10 cellular contexts compared by ENCODE assay signal in the genomic region with DNA sequence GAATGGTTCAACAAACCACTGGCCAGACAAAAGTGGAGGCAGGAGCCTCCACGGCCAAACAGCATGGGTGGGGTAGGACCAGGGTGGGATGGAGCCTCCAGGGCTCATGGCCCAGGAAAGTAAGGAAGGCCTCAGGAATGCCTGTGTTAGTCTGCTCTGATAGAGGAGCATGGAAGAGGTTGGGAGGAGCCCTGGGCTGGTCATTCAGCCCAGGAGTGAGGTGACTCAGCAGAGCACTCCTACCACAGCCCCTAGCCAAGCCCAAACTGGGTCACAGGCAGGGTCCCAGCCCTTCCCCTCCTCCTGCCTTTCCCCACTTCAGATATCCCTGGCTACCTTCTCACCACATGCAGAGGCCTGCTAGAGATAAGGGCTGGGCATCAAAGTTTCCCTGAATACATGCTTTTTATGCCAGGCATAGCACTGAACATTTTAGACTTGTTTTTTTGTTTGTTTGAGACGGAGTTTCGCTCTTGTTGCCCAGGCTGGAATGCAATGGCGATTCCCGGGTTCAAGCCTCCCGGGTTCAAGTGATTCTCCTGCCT. TPM values are rescaled to one million over a fixed set of nuclear protein-coding genes. Genes with fewer than 3 reads are reported as not detected.
DNase-seq lines count a peak whose midpoint lies in the region; ATAC-seq and TF ChIP-seq lines count a peak whose summit lies in the region.
"Had no signal": no experiment of that assay in that cellular context is flagged by ENCODE, and none has a peak within 500 bp of the region (broad histone marks: within the 10 kb centered on the region; RNA-seq: fewer than 3 reads in every experiment).

No MANE protein-coding gene starts in this region.

- no peak overlapping the region for H3K27ac Mint-ChIP-seq in activated naive CD4-positive, alpha-beta T cell treated with anti-CD3 and anti-CD28 coated beads for 36 hours

- H3K36me3 ChIP-seq in PC-9 (ENCODE audit: low read depth), result no peaks in the 10 kb centered on the region
- peaks cover 0 to under 1% (median 0%) of the 10 kb centered on the region in 4 donors for H3K36me3 ChIP-seq in esophagus muscularis mucosa
- H3K36me3 ChIP-seq in gastrocnemius medialis, result no peaks in the 10 kb centered on the region

- H3K9me3 ChIP-seq in PC-9 (ENCODE audit: insufficient read depth, low read depth) (no peaks in the 10 kb centered on the region), esophagus muscularis mucosa (no peaks in the 10 kb centered on the region), gastrocnemius medialis (no peaks in the 10 kb centered on the region)

- H2AFZ ChIP-seq in PC-9, result no peak overlapping the region
- H2AFZ ChIP-seq: parathyroid adenoma had no signal

- no peak for TF ChIP-seq EP300 in esophagus muscularis mucosa (IDR thresholded peaks at IDR 0.05)

- H3F3A ChIP-seq in PC-9 (ENCODE audit: insufficient read depth, low read depth), result peaks cover 46% of the 10 kb centered on the region

- no peaks in the 10 kb centered on the region for H3K9me3 Mint-ChIP-seq in activated naive CD4-positive, alpha-beta T cell treated with anti-CD3 and anti-CD28 coated beads for 36 hours

- POLR2A ChIA-PET in PC-9 (lab: Charles Lee; ENCODE audit: unreplicated experiment), result no interaction called here

- 90% methylated on average over 6 of the region's 6 CpGs for WGBS in esophagus muscularis mucosa

- ATAC-seq in gastrocnemius medialis (peak; percentile 25 to 27), HG03196 (IDR thresholded peaks at IDR 0.05; ENCODE audit: unreplicated experiment) (no peak), GM21367 (IDR thresholded peaks at IDR 0.05; ENCODE audit: unreplicated experiment) (no peak)

- DNase-seq in GM13977 (ENCODE audit: low spot score) (peak; percentile 19), PC-9 (peak; percentile 57 to 67), esophagus muscularis mucosa (ENCODE audit: extremely low spot score) (no peak), gastrocnemius medialis (peak; percentile 63 to 78), DMS 273 (lab: John Stamatoyannopoulos, UW; ENCODE audit: unreplicated experiment) (no peak)
- DNase-seq in activated naive CD4-positive, alpha-beta T cell treated with anti-CD3 and anti-CD28 coated beads for 36 hours, result no peak
- DNase-seq: activated CD4-positive, CD25-positive, alpha-beta regulatory T cell had no signal

- TF ChIP-seq POLR2A in esophagus muscularis mucosa (IDR thresholded peaks at IDR 0.05; ENCODE audit: low read depth) (no peak), gastrocnemius medialis (IDR thresholded peaks at IDR 0.05) (no peak)

- no peak overlapping the region for H3K4me3 ChIP-seq in PC-9
- H3K4me3 ChIP-seq in esophagus muscularis mucosa, result no peak overlapping the region
- H3K4me3 ChIP-seq in gastrocnemius medialis, result no peak overlapping the region

- H4K20me1 ChIP-seq in PC-9 (ENCODE audit: insufficient read depth), result no peaks in the 10 kb centered on the region

- no peaks in the 10 kb centered on the region for H3K9me2 ChIP-seq in PC-9 (ENCODE audit: insufficient read depth)

- no peaks in the 10 kb centered on the region for H3K27me3 ChIP-seq in PC-9 (ENCODE audit: insufficient read depth, low read depth)
- no peaks in the 10 kb centered on the region for H3K27me3 ChIP-seq in esophagus muscularis mucosa
- H3K27me3 ChIP-seq in gastrocnemius medialis, result no peaks in the 10 kb centered on the region

- H3K27ac ChIP-seq in PC-9 (peak overlapping the region; percentile 65), esophagus muscularis mucosa (replicated peaks in 1 of 4) (peak overlapping the region in 3 of 4 donors; percentile 42 to 63 (median 52)), gastrocnemius medialis (peak overlapping the region; percentile 90 to 98 (median 94))
- H3K27ac ChIP-seq: parathyroid adenoma had no signal

- peaks cover 20% of the 10 kb centered on the region for H3K27me3 Mint-ChIP-seq in activated naive CD4-positive, alpha-beta T cell treated with anti-CD3 and anti-CD28 coated beads for 36 hours (ENCODE audit: low read depth)

- no TSS peak for BruUV-seq in PC-9 (replicated peaks; lab: Mats Ljungman, UMichigan)

- no peak overlapping the region for H3K4me3 Mint-ChIP-seq in activated naive CD4-positive, alpha-beta T cell treated with anti-CD3 and anti-CD28 coated beads for 36 hours

- CTCF ChIA-PET in PC-9 (lab: Charles Lee), result no interaction called here
- CTCF ChIA-PET in activated naive CD4-positive, alpha-beta T cell treated with anti-CD3 and anti-CD28 coated beads for 36 hours (lab: Charles Lee), result interaction anchor here (1.2 to 5.1 kb wide), 3 partner anchors 9 to 56 kb away, joined by 3 to 46 read pairs (median 4); partner anchors contain the start of gene IPO9

- in situ Hi-C loops in GM13977 (cut with MboI; ENCODE audit: low pct_unique_long_range_greater_than_20kb, low sequenced_read_pairs, unreplicated experiment) (no loop called here), gastrocnemius medialis (cut with MboI; ENCODE audit: low sequenced_read_pairs in 4 of 4) (loop anchor here in 3 of 4 donors (25.0 kb wide), 1 partner anchor 252 kb away; the partner anchor contains the start of gene ARL8A (in 3 of the 3))

- intact Hi-C loops in PC-9 (cut with micrococcal nuclease; ENCODE audit: unreplicated experiment) (no loop called here), esophagus muscularis mucosa (cut with DNase I) (no loop called here), gastrocnemius medialis (cut with DNase I; ENCODE audit: low total_unique reads) (loop anchor here (5.0 to 10.0 kb wide), 4 partner anchors 58 to 1389 kb away; partner anchors contain the start of genes IPO9 and PHLDA3)
- intact Hi-C loops in activated naive CD4-positive, alpha-beta T cell treated with anti-CD3 and anti-CD28 coated beads for 36 hours (cut with micrococcal nuclease), result no loop called here

- peaks cover 3% of the 10 kb centered on the region for H3K4me1 Mint-ChIP-seq in activated naive CD4-positive, alpha-beta T cell treated with anti-CD3 and anti-CD28 coated beads for 36 hours (ENCODE audit: low read depth)

- TF ChIP-seq CTCF in GM13977 (IDR thresholded peaks at IDR 0.05; ENCODE audit: extremely low read depth, insufficient read depth, missing control alignments) (no peak), PC-9 (conservative IDR thresholded peaks at IDR 0.05) (no peak), esophagus muscularis mucosa (IDR thresholded peaks at IDR 0.05) (no peak), gastrocnemius medialis (IDR thresholded peaks at IDR 0.05 in 4 of 5, conservative IDR thresholded peaks at IDR 0.05 in 1 of 5) (no peak)

- H3K4me2 ChIP-seq in PC-9, result peak overlapping the region; percentile 53

- H3K79me2 ChIP-seq in PC-9 (ENCODE audit: low read depth), result no peaks in the 10 kb centered on the region
- H3K79me2 ChIP-seq: parathyroid adenoma had no signal

- peaks cover 65% of the 10 kb centered on the region for H3K4me1 ChIP-seq in PC-9 (replicated peaks; ENCODE audit: insufficient read depth)
- H3K4me1 ChIP-seq in esophagus muscularis mucosa, result peaks cover 50 to 68% (median 65%) of the 10 kb centered on the region in 4 donors
- H3K4me1 ChIP-seq in gastrocnemius medialis, result peaks cover 88 to 91% of the 10 kb centered on the region in 2 donors

- H3K36me3 Mint-ChIP-seq in activated naive CD4-positive, alpha-beta T cell treated with anti-CD3 and anti-CD28 coated beads for 36 hours (ENCODE audit: low read depth), result no peaks in the 10 kb centered on the region

RNA-seq across cellular contexts. Expression of gene SHISA4, which starts 3.1 kb away (rescaled TPM):
- 22.4 and 28.6 TPM in 2 replicates for total RNA-seq in PC-9 (2021)
- total RNA-seq in esophagus muscularis mucosa, result 10 to 100 TPM; 20.3 to 31.0 (median 28.5) TPM
- total RNA-seq in gastrocnemius medialis, result 100 to 1,000 TPM in 2 of 4 donors, 10 to 100 TPM in 2; 76.6 to 384 (median 229) TPM
- under 1 TPM in 1 of 2 experiments, not detected in 1; 0.33 TPM for total RNA-seq in activated naive CD4-positive, alpha-beta T cell treated with anti-CD3 and anti-CD28 coated beads for 36 hours

RNA-seq across cellular contexts. Expression of gene IPO9, which starts 56.6 kb away (rescaled TPM):
- total RNA-seq in PC-9 (2021), result 67.3 and 76.2 TPM in 2 replicates
- total RNA-seq in esophagus muscularis mucosa, result 10 to 100 TPM; 17.4 to 31.8 (median 23.1) TPM
- 10 to 100 TPM in 2 of 4 donors, 1 to 10 TPM in 2; 7.2 to 16.3 (median 10.3) TPM for total RNA-seq in gastrocnemius medialis
- total RNA-seq in activated naive CD4-positive, alpha-beta T cell treated with anti-CD3 and anti-CD28 coated beads for 36 hours, result 10 to 100 TPM; 63.9 to 65.7 TPM

Comparison
In these comparisons a context has a peak if more than half of its experiments do, and no peak if none do; other contexts are left out.
1. DNase-seq: peak in GM13977 (single experiment), PC-9 (2 of 2) and gastrocnemius medialis (2 of 2); none in esophagus muscularis mucosa (single experiment), activated naive CD4-positive, alpha-beta T cell treated with anti-CD3 and anti-CD28 coated beads for 36 hours (single experiment) and DMS 273 (single experiment).
2. ATAC-seq: peak in gastrocnemius medialis (2 of 2); none in HG03196 (single experiment) and GM21367 (single experiment).
3. RNA of gene SHISA4, which starts 3.1 kb away (total RNA-seq): 76.6 to 384 TPM in gastrocnemius medialis, 20.3 to 31.0 TPM in esophagus muscularis mucosa and 22.4 to 28.6 TPM in PC-9; 0.33 TPM in activated naive CD4-positive, alpha-beta T cell treated with anti-CD3 and anti-CD28 coated beads for 36 hours; every median in the first group is over 10 times any median in the second.
4. Peak in every context shown above with its lines, with median percentiles within 50 percentile points of each other: H3K27ac ChIP-seq.